In genomic region chr14:63603749-63604277, GRCh38 we compare ENCODE assay signal across 18 cellular contexts. TPM values are rescaled to one million over a fixed set of nuclear protein-coding genes. Genes with fewer than 3 reads are reported as not detected.
DNase-seq lines count a peak whose midpoint lies in the region; ATAC-seq, FAIRE-seq and TF ChIP-seq lines count a peak whose summit lies in the region.
"Had no signal": no experiment of that assay in that cellular context is flagged by ENCODE, and none has a peak within 500 bp of the region (broad histone marks: within the 10 kb centered on the region; RNA-seq: fewer than 3 reads in every experiment).

No MANE protein-coding gene starts in this region.

- H3K27me3 ChIP-seq in CD4-positive, alpha-beta T cell (ENCODE audit: control insufficient read depth, insufficient read depth, low read length) = no peaks in the 10 kb centered on the region
- no peaks in the 10 kb centered on the region for H3K27me3 ChIP-seq in DND-41 (ENCODE audit: insufficient read depth, low read length, poor library complexity)
- H3K27me3 ChIP-seq: BE2C, brain microvascular endothelial cell, dorsolateral prefrontal cortex, tibial artery had no signal

- H3K36me3 Mint-ChIP-seq in CD4-positive, alpha-beta T cell (ENCODE audit: low read depth) = peaks cover 66% of the 10 kb centered on the region

- no peak overlapping the region for H3K27ac ChIP-seq in CD4-positive, alpha-beta T cell (ENCODE audit: low read depth, low read length)
- H3K27ac ChIP-seq in DND-41 (ENCODE audit: low read length) = no peak overlapping the region
- H3K27ac ChIP-seq: brain microvascular endothelial cell, dorsolateral prefrontal cortex, tibial artery had no signal

- ATAC-seq in CD4-positive, alpha-beta T cell (ENCODE audit: poor library complexity) = no peak
- peak; percentile 29; the same call in 1 of the 3 replicates for ATAC-seq in DND-41 (ENCODE audit: insufficient read depth, low read depth)
- ATAC-seq in GM21737 (IDR thresholded peaks at IDR 0.05; ENCODE audit: unreplicated experiment) = no peak
- ATAC-seq in HG02970 (IDR thresholded peaks at IDR 0.05; ENCODE audit: low FRiP score, unreplicated experiment) = no peak
- ATAC-seq in HG03045 (IDR thresholded peaks at IDR 0.05; ENCODE audit: unreplicated experiment) = no peak
- ATAC-seq: right cardiac atrium; stimulated activated naive B cell treated with anti-CD40 and anti-IgM and Interleukin-4, amounts not matched to agents 10 μg/mL and 1 μg/mL and 100 μg/mL, for 72 hours had no signal

- peaks cover 38% of the 10 kb centered on the region for H3K36me3 ChIP-seq in DND-41 (ENCODE audit: insufficient read depth, low read length)
- H3K36me3 ChIP-seq: brain microvascular endothelial cell had no signal

- H3K4me2 ChIP-seq in DND-41 (ENCODE audit: insufficient read depth, low read length) = no peak overlapping the region

- CTCF ChIA-PET in CD4-positive, alpha-beta T cell (lab: Charles Lee) = no interaction called here

- H3K27ac Mint-ChIP-seq in CD4-positive, alpha-beta T cell = peak overlapping the region; percentile 39
- H3K27ac Mint-ChIP-seq: activated naive CD8-positive, alpha-beta T cell treated with anti-CD3 and anti-CD28 coated beads, Interleukin-2, amount 10 ng/mL, durations not matched to agents 7 days and 5 days; stimulated activated naive B cell treated with anti-CD40 and anti-IgM and Interleukin-4, amounts not matched to agents 10 μg/mL and 1 μg/mL and 100 μg/mL, for 72 hours had no signal

- no peaks in the 10 kb centered on the region for H3K27me3 Mint-ChIP-seq in CD4-positive, alpha-beta T cell
- H3K27me3 Mint-ChIP-seq: activated naive CD8-positive, alpha-beta T cell treated with anti-CD3 and anti-CD28 coated beads, Interleukin-2, amount 10 ng/mL, durations not matched to agents 7 days and 5 days; stimulated activated naive B cell treated with anti-CD40 and anti-IgM and Interleukin-4, amounts not matched to agents 10 μg/mL and 1 μg/mL and 100 μg/mL, for 72 hours had no signal

- FAIRE-seq in islet of Langerhans (lab: Jason Lieb, UNC) (peak; percentile 66), RCC 7860 (lab: Jason Lieb, UNC) (no peak)

- no peak overlapping the region for H3K4me3 ChIP-seq in DND-41 (ENCODE audit: low read depth in 1 of 2, low read length in 2 of 2)
- H3K4me3 ChIP-seq: dorsolateral prefrontal cortex, tibial artery had no signal

- no peaks in the 10 kb centered on the region for H3K9me3 Mint-ChIP-seq in CD4-positive, alpha-beta T cell

- H3K4me1 Mint-ChIP-seq in CD4-positive, alpha-beta T cell (ENCODE audit: low read depth) = peaks cover 15% of the 10 kb centered on the region

- DNase-seq in CD4-positive, alpha-beta T cell = no peak
- no peak for DNase-seq in DND-41
- peak; percentile 82 for DNase-seq in NCI-H510A treated with DMSO at 0.1 percent for 48 hours (lab: John Stamatoyannopoulos, UW)
- DNase-seq in RCC 7860 (ENCODE audit: low spot score) = no peak
- DNase-seq: activated naive CD8-positive, alpha-beta T cell treated with anti-CD3 and anti-CD28 coated beads, Interleukin-2, amount 10 ng/mL, durations not matched to agents 7 days and 5 days; activated T-cell treated with anti-CD3 and anti-CD28 coated beads for 4 hours; BE2C; brain microvascular endothelial cell; dorsolateral prefrontal cortex; occipital lobe; right cardiac atrium; stimulated activated naive B cell treated with anti-CD40 and anti-IgM and Interleukin-4, amounts not matched to agents 10 μg/mL and 1 μg/mL and 100 μg/mL, for 72 hours; SW 1271; tibial artery had no signal

- H3K4me1 ChIP-seq in DND-41 (ENCODE audit: insufficient read depth, low read length) = no peaks in the 10 kb centered on the region
- H3K4me1 ChIP-seq: BE2C, tibial artery had no signal

- H3K9ac ChIP-seq in DND-41 (ENCODE audit: low read depth, low read length) = no peak overlapping the region

- POLR2A ChIA-PET in CD4-positive, alpha-beta T cell (lab: Charles Lee) = no interaction called here

- peaks cover 49% of the 10 kb centered on the region for H3K79me2 ChIP-seq in DND-41 (ENCODE audit: insufficient read depth, low read length)

- no peak overlapping the region for H3K4me3 Mint-ChIP-seq in CD4-positive, alpha-beta T cell
- H3K4me3 Mint-ChIP-seq: activated naive CD8-positive, alpha-beta T cell treated with anti-CD3 and anti-CD28 coated beads, Interleukin-2, amount 10 ng/mL, durations not matched to agents 7 days and 5 days; stimulated activated naive B cell treated with anti-CD40 and anti-IgM and Interleukin-4, amounts not matched to agents 10 μg/mL and 1 μg/mL and 100 μg/mL, for 72 hours had no signal

- H4K20me1 ChIP-seq in DND-41 (ENCODE audit: insufficient read depth, low read length) = peaks cover 11% of the 10 kb centered on the region; the same call in 1 of the 2 replicates

- intact Hi-C loops in CD4-positive, alpha-beta T cell (cut with DNase I, micrococcal nuclease) = no loop called here

- no peak overlapping the region for H2AFZ ChIP-seq in DND-41 (ENCODE audit: low read depth, low read length)

- TF ChIP-seq CTCF in CD4-positive, alpha-beta T cell (IDR thresholded peaks at IDR 0.05) = no peak
- TF ChIP-seq CTCF in DND-41 (IDR thresholded peaks at IDR 0.05; ENCODE audit: borderline replicate concordance, extremely low read depth, low read length, poor library complexity, severe bottlenecking) = no peak

- no peaks in the 10 kb centered on the region for H3K9me3 ChIP-seq in CD4-positive, alpha-beta T cell (ENCODE audit: control insufficient read depth, low read length)
- no peaks in the 10 kb centered on the region for H3K9me3 ChIP-seq in DND-41 (ENCODE audit: insufficient read depth, low read length, severe bottlenecking)
- H3K9me3 ChIP-seq: BE2C, tibial artery had no signal

RNA-seq across cellular contexts. Expression of gene WDR89, which starts 37.9 kb away (rescaled TPM):
- total RNA-seq in CD4-positive, alpha-beta T cell = 10 to 100 TPM; 12.4 to 13.4 TPM
